In the genomic region with DNA sequence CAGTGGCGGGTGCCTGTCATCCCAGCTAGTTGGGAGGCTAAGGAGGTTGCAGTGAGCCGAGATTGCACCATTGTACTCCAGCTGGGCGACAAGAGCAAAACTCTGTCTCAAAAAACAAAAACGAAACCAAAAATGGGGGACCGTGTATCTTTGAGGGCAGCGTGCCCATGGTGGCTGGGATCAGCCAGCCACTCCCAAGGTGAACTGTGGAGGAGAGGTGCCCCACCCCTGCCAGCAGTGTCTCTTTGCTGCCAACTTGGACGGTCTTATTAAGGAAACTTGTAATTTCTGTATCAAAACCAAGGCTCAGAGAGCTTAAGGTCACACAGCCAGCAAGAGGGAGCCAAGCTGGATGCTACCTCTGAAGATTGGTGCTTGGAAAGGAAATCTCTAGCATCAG, we compare ENCODE assay signal across 17 cellular contexts.
"Had no signal": no experiment of that assay in that cellular context is flagged by ENCODE, and none has a peak within 500 bp of the region (broad histone marks: within the 10 kb centered on the region; RNA-seq: fewer than 3 reads in every experiment).

No MANE protein-coding gene starts in this region.

- H3K9me3 ChIP-seq: right atrium auricular region, suprapubic skin, upper lobe of left lung had no signal

- H3K4me1 ChIP-seq: right atrium auricular region, upper lobe of left lung had no signal

- H3K4me2 ChIP-seq: smooth muscle cell had no signal

- H3K27ac Mint-ChIP-seq: activated CD4-positive, alpha-beta T cell treated with anti-CD3 and anti-CD28 coated beads for 36 hours; activated CD8-positive, alpha-beta T cell treated with anti-CD3 and anti-CD28 coated beads for 36 hours; activated naive CD8-positive, alpha-beta T cell treated with anti-CD3 and anti-CD28 coated beads, Interleukin-2, amount 10 ng/mL, durations not matched to agents 7 days and 5 days; dendritic cell treated with granulocyte-macrophage colony-stimulating factor and Interleukin-4, amounts not matched to agents 40 ng/mL and 50 ng/mL, for 4 days; nephron; progenitor cell of endocrine pancreas; stimulated activated naive CD8-positive, alpha-beta T cell treated with anti-CD3 and anti-CD28 coated beads, Interleukin-15, Interleukin-2, amounts not matched to agents 100 ng/mL and 50 ng/mL, for 24 hours had no signal

- H3K4me3 Mint-ChIP-seq: activated CD4-positive, alpha-beta T cell treated with anti-CD3 and anti-CD28 coated beads for 36 hours; activated CD8-positive, alpha-beta T cell treated with anti-CD3 and anti-CD28 coated beads for 36 hours; activated naive CD8-positive, alpha-beta T cell treated with anti-CD3 and anti-CD28 coated beads, Interleukin-2, amount 10 ng/mL, durations not matched to agents 7 days and 5 days; dendritic cell treated with granulocyte-macrophage colony-stimulating factor and Interleukin-4, amounts not matched to agents 40 ng/mL and 50 ng/mL, for 4 days; nephron; stimulated activated naive CD8-positive, alpha-beta T cell treated with anti-CD3 and anti-CD28 coated beads, Interleukin-15, Interleukin-2, amounts not matched to agents 100 ng/mL and 50 ng/mL, for 24 hours had no signal

- H3K36me3 ChIP-seq: brain microvascular endothelial cell, right atrium auricular region, suprapubic skin, upper lobe of left lung had no signal

- H3K27me3 ChIP-seq: brain microvascular endothelial cell, right atrium auricular region, upper lobe of left lung had no signal

- H3K9me3 Mint-ChIP-seq: activated CD8-positive, alpha-beta T cell treated with anti-CD3 and anti-CD28 coated beads for 36 hours; dendritic cell treated with granulocyte-macrophage colony-stimulating factor and Interleukin-4, amounts not matched to agents 40 ng/mL and 50 ng/mL, for 4 days; nephron; stimulated activated naive CD8-positive, alpha-beta T cell treated with anti-CD3 and anti-CD28 coated beads, Interleukin-15, Interleukin-2, amounts not matched to agents 100 ng/mL and 50 ng/mL, for 24 hours had no signal

- H3K4me3 ChIP-seq: right atrium auricular region, smooth muscle cell, suprapubic skin, upper lobe of left lung had no signal

- H3K4me1 Mint-ChIP-seq: activated CD4-positive, alpha-beta T cell treated with anti-CD3 and anti-CD28 coated beads for 36 hours had no signal

- H3K27ac ChIP-seq: brain microvascular endothelial cell, right atrium auricular region, suprapubic skin, upper lobe of left lung had no signal

- H3K27me3 Mint-ChIP-seq: activated CD4-positive, alpha-beta T cell treated with anti-CD3 and anti-CD28 coated beads for 36 hours; activated CD8-positive, alpha-beta T cell treated with anti-CD3 and anti-CD28 coated beads for 36 hours had no signal

- DNase-seq: activated CD4-positive, alpha-beta T cell treated with anti-CD3 and anti-CD28 coated beads for 36 hours; activated CD8-positive, alpha-beta T cell treated with anti-CD3 and anti-CD28 coated beads for 36 hours; activated naive CD4-positive, alpha-beta T cell; activated naive CD8-positive, alpha-beta T cell treated with anti-CD3 and anti-CD28 coated beads, Interleukin-2, amount 10 ng/mL, durations not matched to agents 7 days and 5 days; anterior cingulate cortex; brain microvascular endothelial cell; effector memory CD4-positive, alpha-beta T cell; foreskin melanocyte; nucleus accumbens; upper lobe of left lung had no signal

- ATAC-seq: activated CD4-positive, alpha-beta T cell treated with anti-CD3 and anti-CD28 coated beads for 36 hours; activated CD8-positive, alpha-beta T cell treated with anti-CD3 and anti-CD28 coated beads for 36 hours had no signal
